ENCODE assay signal across 8 cellular contexts in the genomic region with DNA sequence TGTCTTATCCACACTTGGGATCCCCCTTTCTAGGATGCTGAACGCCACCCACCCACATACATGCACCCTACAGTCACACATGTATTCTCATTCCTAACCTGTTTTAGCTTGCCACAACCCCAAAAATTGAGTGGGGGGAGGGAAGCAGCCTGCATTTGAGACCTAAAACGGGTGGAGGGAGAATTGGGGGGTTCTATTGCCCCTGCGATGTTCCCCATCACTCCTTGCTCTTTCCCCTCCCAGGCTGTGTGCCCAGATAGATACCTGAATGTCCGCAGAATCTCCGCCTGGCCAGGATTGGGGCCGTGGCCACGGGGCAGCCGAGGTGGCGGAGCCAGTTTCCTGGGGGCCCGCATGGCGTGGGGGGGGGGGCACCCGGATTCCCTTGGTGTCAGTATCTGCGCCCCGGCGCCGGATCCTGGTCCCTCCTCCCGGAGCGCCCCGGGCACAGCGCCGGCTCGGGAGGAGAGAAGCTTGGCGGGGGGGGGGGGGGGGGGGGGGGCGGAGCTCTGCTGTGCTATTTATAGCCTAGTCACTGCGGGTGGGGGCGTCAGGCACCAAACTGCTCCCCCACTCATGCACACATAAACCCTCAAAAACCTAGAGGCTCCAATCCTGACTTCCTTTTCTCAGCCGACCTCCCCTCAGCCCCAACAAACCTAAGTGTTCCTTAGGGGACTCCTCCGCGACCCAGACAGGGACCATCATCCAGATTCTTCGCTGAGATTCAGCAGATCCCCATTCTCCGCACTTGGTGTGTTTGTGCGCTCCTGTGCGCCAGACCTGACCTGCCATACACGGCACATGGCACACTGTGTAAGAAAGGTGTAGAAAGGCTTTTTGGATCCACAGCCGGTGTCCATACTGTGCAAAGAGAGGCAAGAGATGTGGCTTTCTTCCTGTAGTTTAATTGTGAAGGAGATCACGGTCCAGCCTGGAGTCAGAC. TPM values are rescaled to one million over a fixed set of nuclear protein-coding genes. Genes with fewer than 3 reads are reported as not detected.
DNase-seq lines count a peak whose midpoint lies in the region; ATAC-seq and TF ChIP-seq lines count a peak whose summit lies in the region.

No MANE protein-coding gene starts in this region.

- CTCF ChIA-PET in MCF 10A (lab: Yijun Ruan, JAX): interaction anchor here (0.6 to 9.1 kb wide), 8 partner anchors 16 to 109 kb away, joined by 3 to 145 read pairs (median 4); a partner anchor contains a TSS

- H3K4me1 Mint-ChIP-seq in MCF 10A (ENCODE audit: insufficient read depth, unreplicated experiment): peaks cover 56% of the 10 kb centered on the region

- no peaks in the 10 kb centered on the region for H3K27me3 Mint-ChIP-seq in MCF 10A (ENCODE audit: insufficient read depth, unreplicated experiment)

- peak overlapping the region; percentile 3 for H3K27ac Mint-ChIP-seq in MCF 10A (ENCODE audit: low read depth, unreplicated experiment)

- TF ChIP-seq CTCF in MCF 10A (IDR thresholded peaks at IDR 0.05; ENCODE audit: unreplicated experiment): no peak

- POLR2A ChIA-PET in MCF 10A (lab: Yijun Ruan, JAX): interaction anchor here (0.9 to 7.9 kb wide), 19 partner anchors 7 to 138 kb away, joined by 3 to 226 read pairs (median 27); a partner anchor contains a TSS

- H3K9me3 Mint-ChIP-seq in MCF 10A (ENCODE audit: unreplicated experiment): no peaks in the 10 kb centered on the region

- TF ChIP-seq POLR2A in GM18951 (IDR thresholded peaks at IDR 0.05; ENCODE audit: extremely low read depth, insufficient read depth, insufficient read length) (peak; percentile 5), Raji (IDR thresholded peaks at IDR 0.05; ENCODE audit: insufficient read depth, low read depth, low read length) (0 out of 2 replicates have a peak, but pooled peaks have one; percentile 7)

- intact Hi-C loops in MCF 10A (cut with micrococcal nuclease): loop anchor here (2.0 to 5.0 kb wide), 2 partner anchors 36 to 55 kb away; a partner anchor contains a TSS

- peak overlapping the region; percentile 91 for H3K27ac ChIP-seq in layer of hippocampus (ENCODE audit: low read depth, low read length)

- peaks cover 5% of the 10 kb centered on the region for H3K36me3 Mint-ChIP-seq in MCF 10A (ENCODE audit: insufficient read depth, unreplicated experiment)

- H3K4me3 Mint-ChIP-seq in MCF 10A (ENCODE audit: unreplicated experiment): peak overlapping the region; percentile 92

- peak; percentile 45 for DNase-seq in MCF 10A (ENCODE audit: unreplicated experiment)
- DNase-seq in stimulated activated CD4-positive, alpha-beta T cell treated with anti-CD3 and anti-CD28 coated beads, Interleukin-2, amount 100 ng/mL, for 24 hours: peak; percentile 46 to 57

- in situ Hi-C loops in GM18951 (cut with MboI; ENCODE audit: low sequenced_read_pairs, unreplicated experiment): no loop called here

- ATAC-seq in HG02852 (IDR thresholded peaks at IDR 0.05; ENCODE audit: unreplicated experiment) (no peak), HG03108 (IDR thresholded peaks at IDR 0.05; ENCODE audit: unreplicated experiment) (no peak), HG03196 (IDR thresholded peaks at IDR 0.05; ENCODE audit: unreplicated experiment) (no peak)

- BruUV-seq in MCF 10A (replicated peaks; lab: Mats Ljungman, UMichigan): no TSS peak

- no peaks in the 10 kb centered on the region for H3K27me3 ChIP-seq in layer of hippocampus (ENCODE audit: control insufficient read depth, insufficient read depth, low read length)

RNA-seq across cellular contexts. Expression of a gene that starts 1.9 kb away (rescaled TPM):
- total RNA-seq in MCF 10A (2022): 2.6 and 3.1 TPM in 2 replicates

RNA-seq across cellular contexts. Expression of a gene that starts 2.1 kb away (rescaled TPM):
- 17.6 and 20.9 TPM in 2 replicates for total RNA-seq in MCF 10A (2022)

RNA-seq across cellular contexts. Expression of a gene that starts 4.6 kb away (rescaled TPM):
- 40.1 and 42.1 TPM in 2 replicates for total RNA-seq in MCF 10A (2022)

RNA-seq across cellular contexts. Expression of a gene that starts 33.9 kb away (rescaled TPM):
- total RNA-seq in MCF 10A (2022): 576 and 599 TPM in 2 replicates

RNA-seq across cellular contexts. Expression of a gene that starts 35.1 kb away (rescaled TPM):
- 370 and 403 TPM in 2 replicates for total RNA-seq in MCF 10A (2022)
